Comparison of ENCODE assay signal across 18 cellular contexts in genomic region chr20:61531553-61532345, GRCh38.
DNase-seq lines count a peak whose midpoint lies in the region; FAIRE-seq and TF ChIP-seq lines count a peak whose summit lies in the region.
"Had no signal": no experiment of that assay in that cellular context is flagged by ENCODE, and none has a peak within 500 bp of the region (broad histone marks: within the 10 kb centered on the region; RNA-seq: fewer than 3 reads in every experiment).

No MANE protein-coding gene starts in this region.

- in situ Hi-C loops in astrocyte of the cerebellum (cut with HindIII; ENCODE audit: low sequenced_read_pairs) (no loop called here), HAP-1 (cut with MboI; ENCODE audit: low sequenced_read_pairs) (no loop called here)

- no peak overlapping the region for H3K9ac ChIP-seq in kidney (ENCODE audit: low read length in 2 of 2)

- no peak overlapping the region for H3K4me3 ChIP-seq in AG10803 (ENCODE audit: low read length)
- H3K4me3 ChIP-seq in astrocyte of the cerebellum (ENCODE audit: low read depth, low read length), result no peak overlapping the region
- no peak overlapping the region for H3K4me3 ChIP-seq in kidney (ENCODE audit: low read length in 2 of 2)
- H3K4me3 ChIP-seq in HAP-1, result no peak overlapping the region
- H3K4me3 ChIP-seq: right atrium auricular region, tibial nerve had no signal

- no peak overlapping the region for H3K27ac ChIP-seq in kidney (ENCODE audit: low read depth in 2 of 2, low read length in 2 of 2)
- H3K27ac ChIP-seq: right atrium auricular region, tibial nerve, WERI-Rb-1 had no signal

- no peak for FAIRE-seq in kidney (lab: Jason Lieb, UNC)

- H3K27me3 ChIP-seq in HAP-1 (ENCODE audit: low read depth), result no peaks in the 10 kb centered on the region
- H3K27me3 ChIP-seq: right atrium auricular region, tibial nerve had no signal

- H3K9me3 ChIP-seq in kidney (ENCODE audit: control insufficient read depth in 1 of 2, low read length in 2 of 2) (no peaks in the 10 kb centered on the region), HAP-1 (no peaks in the 10 kb centered on the region)
- H3K9me3 ChIP-seq: right atrium auricular region, tibial nerve had no signal

- H3K4me1 ChIP-seq in kidney (ENCODE audit: control insufficient read depth in 1 of 2, insufficient read depth in 1 of 2, low read depth in 1 of 2, low read length in 2 of 2) (no peaks in the 10 kb centered on the region), HAP-1 (no peaks in the 10 kb centered on the region)
- H3K4me1 ChIP-seq: right atrium auricular region, tibial nerve had no signal

- intact Hi-C loops in kidney (cut with DNase I), result no loop called here

- H3K36me3 ChIP-seq in kidney (ENCODE audit: control insufficient read depth in 1 of 2, insufficient read depth in 2 of 2, low read length in 2 of 2), result no peaks in the 10 kb centered on the region
- no peaks in the 10 kb centered on the region for H3K36me3 ChIP-seq in HAP-1 (replicated peaks)
- H3K36me3 ChIP-seq: right atrium auricular region, tibial nerve, WERI-Rb-1 had no signal

- no peak for TF ChIP-seq CTCF in AG10803 (conservative IDR thresholded peaks at IDR 0.05; ENCODE audit: low read length)
- no peak for TF ChIP-seq CTCF in astrocyte of the cerebellum (IDR thresholded peaks at IDR 0.05; ENCODE audit: low read depth, low read length, missing control alignments)
- TF ChIP-seq CTCF in kidney (IDR thresholded peaks at IDR 0.05; ENCODE audit: borderline replicate concordance, extremely low read depth, insufficient read depth), result no peak

- DNase-seq in AG10803 (ENCODE audit: low read depth) (peak; percentile 11), M059J (ENCODE audit: low read depth) (peak; percentile 83), astrocyte of the cerebellum (ENCODE audit: low read depth) (peak; percentile 40), kidney (peak; percentile 26), D341Med (ENCODE audit: low spot score) (no peak), HAP-1 (ENCODE audit: low spot score in 2 of 2) (no peak), GM19240 (ENCODE audit: insufficient read length, low spot score) (no peak)
- DNase-seq in activated T-cell treated with anti-CD3 and anti-CD28 coated beads, Interleukin-2, amount 50 U/mL, for 48 hours, result no peak
- DNase-seq: activated CD4-positive, alpha-beta T cell treated with anti-CD3 and anti-CD28 coated beads, Interleukin-2, amount 50 U/mL, for 48 hours; activated naive CD4-positive, alpha-beta T cell treated with anti-CD3 and anti-CD28 coated beads, Interleukin-2, amount 50 U/mL, for 16 hours; activated T-cell treated with anti-CD3 and anti-CD28 coated beads, Interleukin-2, amount 50 U/mL, for 1 hour; CD8-positive, alpha-beta T cell; dermis blood vessel endothelial cell; NCI-H146; stimulated activated naive CD4-positive, alpha-beta T cell treated with Interleukin-2 at 50 U/mL for 16 hours; WERI-Rb-1 had no signal

Comparison
In these comparisons a context has a peak if more than half of its experiments do, and no peak if none do; other contexts are left out.
1. DNase-seq: peak in AG10803 (single experiment), M059J (single experiment), astrocyte of the cerebellum (single experiment) and kidney (single experiment); none in activated T-cell treated with anti-CD3 and anti-CD28 coated beads, Interleukin-2, amount 50 U/mL, for 48 hours (0 of 2), D341Med (single experiment), HAP-1 (0 of 2) and GM19240 (single experiment).